ENCODE assay signal across 12 cellular contexts in genomic region chr1:209086486-209087192, GRCh38.
DNase-seq lines count a peak whose midpoint lies in the region; ATAC-seq and TF ChIP-seq lines count a peak whose summit lies in the region.
"Had no signal": no experiment of that assay in that cellular context is flagged by ENCODE, and none has a peak within 500 bp of the region (broad histone marks: within the 10 kb centered on the region; RNA-seq: fewer than 3 reads in every experiment).

No MANE protein-coding gene starts in this region.

- no peak overlapping the region for H3K4me3 ChIP-seq in retinal pigment epithelial cell (ENCODE audit: low read length)
- H3K4me3 ChIP-seq: esophagus squamous epithelium had no signal

- no peak for TF ChIP-seq CTCF in retinal pigment epithelial cell (conservative IDR thresholded peaks at IDR 0.05; ENCODE audit: low read depth, low read length)

- H3K36me3 Mint-ChIP-seq in activated T-cell treated with anti-CD3 and anti-CD28 coated beads, Interleukin-2, amount 50 U/mL, for 72 hours (ENCODE audit: insufficient read depth in 2 of 2): no peaks in the 10 kb centered on the region

- no peak overlapping the region for H3K27ac Mint-ChIP-seq in activated T-cell treated with anti-CD3 and anti-CD28 coated beads, Interleukin-2, amount 50 U/mL, for 72 hours

- H3K9me3 Mint-ChIP-seq in activated T-cell treated with anti-CD3 and anti-CD28 coated beads, Interleukin-2, amount 50 U/mL, for 72 hours: peaks cover 2 to 3% of the 10 kb centered on the region in 2 donors

- DNase-seq in retinal pigment epithelial cell (ENCODE audit: low read depth) (peak; percentile 34), AG20443 (ENCODE audit: low spot score) (no peak), hippocampal formation (lab: John Stamatoyannopoulos, UW) (no peak)
- no peak for DNase-seq in activated T-cell treated with anti-CD3 and anti-CD28 coated beads, Interleukin-2, amount 50 U/mL, for 72 hours
- DNase-seq: esophagus squamous epithelium, GF-D8, left ventricle myocardium superior, NCI-H446 treated with DMSO at 0.1 percent for 48 hours had no signal

- H3K4me1 Mint-ChIP-seq in activated T-cell treated with anti-CD3 and anti-CD28 coated beads, Interleukin-2, amount 50 U/mL, for 72 hours (ENCODE audit: low read depth): no peaks in the 10 kb centered on the region

- peak; percentile 97 for ATAC-seq in GM18909 (IDR thresholded peaks at IDR 0.05; ENCODE audit: poor library complexity, unreplicated experiment)
- ATAC-seq in GM21825 (IDR thresholded peaks at IDR 0.05; ENCODE audit: unreplicated experiment): peak; percentile 90
- ATAC-seq in HG03432 (IDR thresholded peaks at IDR 0.05; ENCODE audit: unreplicated experiment): peak; percentile 97
- ATAC-seq in activated T-cell treated with anti-CD3 and anti-CD28 coated beads, Interleukin-2, amount 50 U/mL, for 72 hours (replicated peaks in 1 of 2): no peak
- ATAC-seq: left ventricle myocardium superior, SK-N-SH treated with all-trans-retinoic acid at 6 μM for 48 hours had no signal

- H3K4me3 Mint-ChIP-seq in activated T-cell treated with anti-CD3 and anti-CD28 coated beads, Interleukin-2, amount 50 U/mL, for 72 hours: no peak overlapping the region

- H3K27me3 Mint-ChIP-seq in activated T-cell treated with anti-CD3 and anti-CD28 coated beads, Interleukin-2, amount 50 U/mL, for 72 hours (ENCODE audit: low read depth): peaks cover 8% of the 10 kb centered on the region

Comparison
In these comparisons a context has a peak if more than half of its experiments do, and no peak if none do; other contexts are left out.
1. ATAC-seq: peak in GM18909 (single experiment), GM21825 (single experiment) and HG03432 (single experiment); none in activated T-cell treated with anti-CD3 and anti-CD28 coated beads, Interleukin-2, amount 50 U/mL, for 72 hours (0 of 2).